In genomic region chr4:161360982-161361381, GRCh38 we compare ENCODE assay signal across 2 cellular contexts.
A peak's percentile ranks its signal among the peaks of the same experiment; 100 is the strongest.
TF ChIP-seq lines count a peak whose summit lies in the region.

No MANE protein-coding gene starts in this region.

TF ChIP-seq in HepG2, 621 proteins besides CTCF, POLR2A, EP300 and RAD21 (continued from another document):
- TF ChIP-seq MXI1 (IDR thresholded peaks at IDR 0.05; ENCODE audit: borderline replicate concordance, low read depth, low read length) (no peak), ZNF660 (CRISPR knock-in tag; IDR thresholded peaks at IDR 0.05; ENCODE audit: borderline replicate concordance, low read depth) (no peak), SIN3B (IDR thresholded peaks at IDR 0.05; ENCODE audit: low read length) (no peak), MAFF (IDR thresholded peaks at IDR 0.05; ENCODE audit: low read depth, low read length) (peak; percentile 93), ZNF326 (CRISPR knock-in tag; IDR thresholded peaks at IDR 0.05; ENCODE audit: borderline replicate concordance) (no peak), ATF4 (CRISPR knock-in tag; IDR thresholded peaks at IDR 0.05) (no peak), KMT2A (CRISPR knock-in tag; IDR thresholded peaks at IDR 0.05) (no peak), ZNF333 (CRISPR knock-in tag; IDR thresholded peaks at IDR 0.05; ENCODE audit: borderline replicate concordance) (no peak), FOXJ3 (CRISPR knock-in tag; IDR thresholded peaks at IDR 0.05; ENCODE audit: borderline replicate concordance) (no peak), ELF4 (CRISPR knock-in tag; IDR thresholded peaks at IDR 0.05; ENCODE audit: borderline replicate concordance) (no peak), ZNF691 (CRISPR knock-in tag; IDR thresholded peaks at IDR 0.05; ENCODE audit: borderline replicate concordance, low read depth) (no peak), FOXK2 (IDR thresholded peaks at IDR 0.05) (no peak)
- TF ChIP-seq, protein P1, sequence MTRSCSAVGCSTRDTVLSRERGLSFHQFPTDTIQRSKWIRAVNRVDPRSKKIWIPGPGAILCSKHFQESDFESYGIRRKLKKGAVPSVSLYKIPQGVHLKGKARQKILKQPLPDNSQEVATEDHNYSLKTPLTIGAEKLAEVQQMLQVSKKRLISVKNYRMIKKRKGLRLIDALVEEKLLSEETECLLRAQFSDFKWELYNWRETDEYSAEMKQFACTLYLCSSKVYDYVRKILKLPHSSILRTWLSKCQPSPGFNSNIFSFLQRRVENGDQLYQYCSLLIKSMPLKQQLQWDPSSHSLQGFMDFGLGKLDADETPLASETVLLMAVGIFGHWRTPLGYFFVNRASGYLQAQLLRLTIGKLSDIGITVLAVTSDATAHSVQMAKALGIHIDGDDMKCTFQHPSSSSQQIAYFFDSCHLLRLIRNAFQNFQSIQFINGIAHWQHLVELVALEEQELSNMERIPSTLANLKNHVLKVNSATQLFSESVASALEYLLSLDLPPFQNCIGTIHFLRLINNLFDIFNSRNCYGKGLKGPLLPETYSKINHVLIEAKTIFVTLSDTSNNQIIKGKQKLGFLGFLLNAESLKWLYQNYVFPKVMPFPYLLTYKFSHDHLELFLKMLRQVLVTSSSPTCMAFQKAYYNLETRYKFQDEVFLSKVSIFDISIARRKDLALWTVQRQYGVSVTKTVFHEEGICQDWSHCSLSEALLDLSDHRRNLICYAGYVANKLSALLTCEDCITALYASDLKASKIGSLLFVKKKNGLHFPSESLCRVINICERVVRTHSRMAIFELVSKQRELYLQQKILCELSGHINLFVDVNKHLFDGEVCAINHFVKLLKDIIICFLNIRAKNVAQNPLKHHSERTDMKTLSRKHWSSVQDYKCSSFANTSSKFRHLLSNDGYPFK (CRISPR knock-in tag; IDR thresholded peaks at IDR 0.05; ENCODE audit: borderline replicate concordance) = no peak

TF ChIP-seq in K562, 482 proteins besides CTCF, POLR2A, EP300 and RAD21 (continued from another document):
- TF ChIP-seq ILK (tag; IDR thresholded peaks at IDR 0.05; ENCODE audit: borderline replicate concordance, low read depth) (no peak), PTBP1 (IDR thresholded peaks at IDR 0.05; ENCODE audit: low read depth, low read length) (no peak), PREB (CRISPR knock-in tag; IDR thresholded peaks at IDR 0.05) (no peak)
